Comparison of ENCODE assay signal across 8 cellular contexts in the genomic region with DNA sequence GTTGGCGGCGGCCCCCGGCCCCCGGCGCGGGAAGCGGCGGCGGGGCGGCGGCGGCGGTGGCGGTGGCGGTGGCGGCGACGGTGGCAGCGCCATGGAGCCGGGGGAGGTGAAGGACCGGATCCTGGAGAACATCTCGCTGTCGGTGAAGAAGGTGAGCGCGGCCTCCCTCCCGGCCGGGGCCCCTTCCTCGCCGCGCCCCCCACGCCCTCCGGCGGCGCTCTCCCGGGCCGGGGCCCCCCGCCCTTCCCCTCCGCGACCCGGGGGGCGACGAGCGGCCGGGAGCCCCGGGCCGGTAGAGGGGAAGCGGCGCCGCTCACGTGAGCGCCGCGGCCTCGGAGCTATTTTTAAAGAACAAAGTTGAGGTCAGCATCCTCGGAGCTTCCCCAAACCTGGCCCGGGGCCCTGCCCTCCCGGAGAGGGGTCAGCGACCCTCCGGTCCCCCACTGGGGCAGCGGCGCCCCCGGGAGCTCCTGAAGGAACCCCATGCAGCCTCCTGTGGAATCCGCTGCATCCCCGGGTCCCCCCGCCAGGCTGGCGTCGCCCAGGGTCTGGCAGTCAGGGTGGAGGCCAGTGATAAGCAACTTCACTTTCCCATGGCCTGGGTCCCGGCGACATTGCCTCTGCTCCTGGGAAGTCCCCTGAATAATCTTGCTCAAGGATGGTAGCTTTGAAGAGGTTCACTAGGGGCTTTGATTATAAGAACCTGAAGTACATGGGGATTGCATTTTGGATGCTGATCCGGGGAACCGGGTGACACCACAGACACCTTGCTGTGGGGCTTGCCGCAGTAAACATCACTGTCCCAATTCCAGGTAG. TPM values are rescaled to one million over a fixed set of nuclear protein-coding genes. Genes with fewer than 3 reads are reported as not detected.
A peak's percentile ranks its signal among the peaks of the same experiment; 100 is the strongest.
DNase-seq lines count a peak whose midpoint lies in the region; ATAC-seq and TF ChIP-seq lines count a peak whose summit lies in the region.

No MANE protein-coding gene starts in this region.

- no peaks in the 10 kb centered on the region for H3K9me3 ChIP-seq in parathyroid adenoma (ENCODE audit: control insufficient read depth, low read length)

- peaks cover 3% of the 10 kb centered on the region for H3K9me3 Mint-ChIP-seq in activated naive CD4-positive, alpha-beta T cell treated with anti-CD3 and anti-CD28 coated beads for 36 hours

- ATAC-seq in GM19397 (IDR thresholded peaks at IDR 0.05; ENCODE audit: unreplicated experiment): peak; percentile 28
- ATAC-seq in Right ventricle myocardium inferior: peak; percentile 38
- no peak for ATAC-seq in HG03025 (IDR thresholded peaks at IDR 0.05; ENCODE audit: low FRiP score, unreplicated experiment)

- peak overlapping the region; percentile 62 for H2AFZ ChIP-seq in parathyroid adenoma

- CTCF ChIA-PET in BJ (lab: Yijun Ruan, JAX): interaction anchor here (0.9 kb wide), 1 partner anchor 63 kb away, joined by 3 read pairs; no protein-coding TSS in a partner anchor
- CTCF ChIA-PET in activated naive CD4-positive, alpha-beta T cell treated with anti-CD3 and anti-CD28 coated beads for 36 hours (lab: Charles Lee): interaction anchor here (0.9 kb wide), 1 partner anchor 12 kb away, joined by 3 read pairs; no protein-coding TSS in a partner anchor

- intact Hi-C loops in activated naive CD4-positive, alpha-beta T cell treated with anti-CD3 and anti-CD28 coated beads for 36 hours (cut with micrococcal nuclease): loop anchor here (1.0 to 2.0 kb wide), 3 partner anchors 13 to 158 kb away; partner anchors contain the start of genes DDI2 and DNAJC16
- intact Hi-C loops in Right ventricle myocardium inferior (cut with DNase I): loop anchor here (5.0 kb wide), 3 partner anchors 33 to 57 kb away; partner anchors contain the start of gene SLC25A34

- peaks cover 12% of the 10 kb centered on the region for H3K36me3 Mint-ChIP-seq in activated naive CD4-positive, alpha-beta T cell treated with anti-CD3 and anti-CD28 coated beads for 36 hours (ENCODE audit: low read depth)

- H3K4me2 ChIP-seq in parathyroid adenoma (ENCODE audit: low read length): peak overlapping the region; percentile 77

- H3K4me1 Mint-ChIP-seq in activated naive CD4-positive, alpha-beta T cell treated with anti-CD3 and anti-CD28 coated beads for 36 hours (ENCODE audit: low read depth): peaks cover 45% of the 10 kb centered on the region

- TF ChIP-seq CTCF in BJ (IDR thresholded peaks at IDR 0.05; ENCODE audit: insufficient read depth, low read depth, low read length) (peak; percentile 27; the same call in 1 of the 2 replicates), parathyroid adenoma (IDR thresholded peaks at IDR 0.05) (no peak)

- DNase-seq in BJ (ENCODE audit: low read depth) (no peak), NCI-H69 (lab: John Stamatoyannopoulos, UW) (peak; percentile 32), Right ventricle myocardium inferior (ENCODE audit: missing footprints) (peak; percentile 84), OCI-M2 (lab: John Stamatoyannopoulos, UW; ENCODE audit: unreplicated experiment) (no peak)
- DNase-seq in activated naive CD4-positive, alpha-beta T cell treated with anti-CD3 and anti-CD28 coated beads for 36 hours: peak; percentile 61

- peak overlapping the region; percentile 85 for H3K27ac Mint-ChIP-seq in activated naive CD4-positive, alpha-beta T cell treated with anti-CD3 and anti-CD28 coated beads for 36 hours

- H3K4me3 ChIP-seq in BJ (ENCODE audit: low read depth, low read length): peak overlapping the region; percentile 81
- peak overlapping the region; percentile 84 for H3K4me3 ChIP-seq in parathyroid adenoma (ENCODE audit: low read depth, low read length)

- H3K27me3 ChIP-seq in BJ (ENCODE audit: control insufficient read depth, insufficient read depth, low read length) (no peaks in the 10 kb centered on the region), parathyroid adenoma (ENCODE audit: control insufficient read depth, insufficient read depth, low read length) (no peaks in the 10 kb centered on the region)

- peak overlapping the region; percentile 67 for H3K9ac ChIP-seq in parathyroid adenoma

- H3K79me2 ChIP-seq in parathyroid adenoma: peaks cover 14% of the 10 kb centered on the region

- peak overlapping the region; percentile 85 for H3K4me3 Mint-ChIP-seq in activated naive CD4-positive, alpha-beta T cell treated with anti-CD3 and anti-CD28 coated beads for 36 hours

- H3K27ac ChIP-seq in parathyroid adenoma: peak overlapping the region; percentile 69

- POLR2A ChIA-PET in BJ (lab: Charles Lee): interaction anchor here (0.6 kb wide), 1 partner anchor 155 kb away, joined by 4 read pairs; no protein-coding TSS in a partner anchor

- H3K36me3 ChIP-seq in BJ (ENCODE audit: control insufficient read depth, insufficient read depth, low read length) (peaks cover 3% of the 10 kb centered on the region), parathyroid adenoma (ENCODE audit: control insufficient read depth, insufficient read depth, low read length) (no peaks in the 10 kb centered on the region)

- peaks cover 2% of the 10 kb centered on the region for H3K4me1 ChIP-seq in parathyroid adenoma

- H3K27me3 Mint-ChIP-seq in activated naive CD4-positive, alpha-beta T cell treated with anti-CD3 and anti-CD28 coated beads for 36 hours (ENCODE audit: low read depth): no peaks in the 10 kb centered on the region

RNA-seq across cellular contexts. Expression of gene PLEKHM2, which starts 0.6 kb away (rescaled TPM):
- polyA plus RNA-seq in BJ (2011; rRNA removed): 37.2 and 58.3 TPM in 2 replicates
- 52.7 and 62.0 TPM in 2 replicates for polyA minus RNA-seq in BJ (2011; rRNA and poly(A)+ RNA removed)
- 10 to 100 TPM; 44.2 to 48.3 TPM for total RNA-seq in activated naive CD4-positive, alpha-beta T cell treated with anti-CD3 and anti-CD28 coated beads for 36 hours
- total RNA-seq in Right ventricle myocardium inferior: 91.4 TPM

RNA-seq across cellular contexts. Expression of gene SLC25A34, which starts 51.4 kb away (rescaled TPM):
- 0.54 and 0.70 TPM in 2 replicates for polyA plus RNA-seq in BJ (2011; rRNA removed)
- 0.43 and 0.72 TPM in 2 replicates for polyA minus RNA-seq in BJ (2011; rRNA and poly(A)+ RNA removed)
- under 1 TPM; 0.43 to 0.74 TPM for total RNA-seq in activated naive CD4-positive, alpha-beta T cell treated with anti-CD3 and anti-CD28 coated beads for 36 hours
- total RNA-seq in Right ventricle myocardium inferior: 57.2 TPM

RNA-seq across cellular contexts. Expression of gene TMEM82, which starts 57.6 kb away (rescaled TPM):
- polyA plus RNA-seq in BJ (2011; rRNA removed): not detected in 2 replicates
- polyA minus RNA-seq in BJ (2011; rRNA and poly(A)+ RNA removed): not detected in 2 replicates
- total RNA-seq in activated naive CD4-positive, alpha-beta T cell treated with anti-CD3 and anti-CD28 coated beads for 36 hours: not detected
- not detected for total RNA-seq in Right ventricle myocardium inferior

Comparison
In these comparisons a context has a peak if more than half of its experiments do, and no peak if none do; other contexts are left out.
1. DNase-seq: peak in NCI-H69 (single experiment), activated naive CD4-positive, alpha-beta T cell treated with anti-CD3 and anti-CD28 coated beads for 36 hours (single experiment) and Right ventricle myocardium inferior (single experiment); none in BJ (single experiment) and OCI-M2 (single experiment).
2. RNA of gene SLC25A34, which starts 51.4 kb away (total RNA-seq): 57.2 TPM in Right ventricle myocardium inferior (single experiment); 0.43 to 0.74 TPM in activated naive CD4-positive, alpha-beta T cell treated with anti-CD3 and anti-CD28 coated beads for 36 hours; every median in the first group is over 10 times any median in the second.